ENCODE assay signal across 22 cellular contexts in the genomic region with DNA sequence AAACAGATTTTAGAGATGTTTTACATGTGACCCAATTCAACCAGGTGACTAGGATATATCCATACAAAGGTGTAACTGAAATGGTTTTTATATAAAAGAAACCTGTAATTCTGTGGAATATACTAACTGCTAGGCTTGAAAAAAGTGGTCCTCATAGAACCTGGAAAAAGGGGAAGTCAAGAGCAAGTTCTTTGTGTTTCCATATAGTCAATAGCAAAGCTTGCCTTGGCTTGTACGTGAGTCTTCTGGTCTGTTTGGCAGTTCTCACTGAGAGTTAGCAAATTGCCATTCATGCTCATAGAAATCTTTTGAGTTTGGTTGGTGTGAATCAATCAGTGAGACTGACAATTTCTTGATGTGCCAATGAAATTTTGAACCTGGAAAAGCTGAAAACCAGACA.
"Had no signal": no experiment of that assay in that cellular context is flagged by ENCODE, and none has a peak within 500 bp of the region (broad histone marks: within the 10 kb centered on the region; RNA-seq: fewer than 3 reads in every experiment).

No MANE protein-coding gene starts in this region.

- H3K4me2 ChIP-seq: SK-N-SH had no signal

- H3K9me2 ChIP-seq: SK-N-SH had no signal

- H3K4me3 ChIP-seq: SJCRH30 had no signal

- ATAC-seq: activated CD4-positive, alpha-beta T cell treated with anti-CD3 and anti-CD28 coated beads for 36 hours; activated T-helper 17 cell treated with anti-CD3 and anti-CD28 coated beads, Interleukin-2, amount 50 U/mL, for 72 hours; Right ventricle myocardium inferior had no signal

- H3K9me3 ChIP-seq: SJCRH30, SK-N-SH had no signal

- DNase-seq: activated CD4-positive, alpha-beta memory T cell treated with anti-CD3 and anti-CD28 coated beads, Interleukin-2, amount 10 ng/mL, durations not matched to agents 7 days and 5 days; activated CD4-positive, alpha-beta T cell treated with anti-CD3 and anti-CD28 coated beads for 36 hours; activated CD4-positive, alpha-beta T cell treated with anti-CD3 and anti-CD28 coated beads, Interleukin-2, amount 50 U/mL, for 1 hour; activated CD4-positive, CD25-positive, alpha-beta regulatory T cell; activated gamma-delta T cell; activated naive CD4-positive, alpha-beta T cell treated with anti-CD3 and anti-CD28 coated beads for 36 hours; activated T-cell treated with anti-CD3 and anti-CD28 coated beads for 4 hours; activated T-cell treated with anti-CD3 and anti-CD28 coated beads, Interleukin-2, amount 50 U/mL, for 48 hours; amygdala; cortex of kidney; NCI-H1105 treated with DMSO at 0.1 percent for 48 hours; NCI-H1436 treated with DMSO at 0.1 percent for 48 hours; NCI-H187; NCI-H2081; NCI-H510A treated with DMSO at 0.1 percent for 48 hours; NCI-H69; RPMI8226; SJCRH30; SK-N-SH had no signal

- H3K4me1 ChIP-seq: SJCRH30 had no signal

- H3K27ac ChIP-seq: SJCRH30, VCaP had no signal

- H3K9ac ChIP-seq: SK-N-SH had no signal

- H3K27me3 ChIP-seq: SJCRH30 had no signal

- H3K36me3 ChIP-seq: SJCRH30 had no signal
